28 cellular contexts compared by ENCODE assay signal in genomic region chr1:79037085-79037484, GRCh38. TPM values are rescaled to one million over a fixed set of nuclear protein-coding genes. Genes with fewer than 3 reads are reported as not detected.
"Had no signal": no experiment of that assay in that cellular context is flagged by ENCODE, and none has a peak within 500 bp of the region (broad histone marks: within the 10 kb centered on the region; RNA-seq: fewer than 3 reads in every experiment).

No MANE protein-coding gene starts in this region.

- H3K27ac ChIP-seq: brain microvascular endothelial cell, esophagus muscularis mucosa, foreskin keratinocyte, gastroesophageal sphincter, heart right ventricle, hepatocyte, VCaP had no signal

- H3K36me3 ChIP-seq: brain microvascular endothelial cell, esophagus muscularis mucosa, gastroesophageal sphincter, heart right ventricle had no signal

- H3K27me3 ChIP-seq: brain microvascular endothelial cell, esophagus muscularis mucosa, foreskin keratinocyte, gastroesophageal sphincter, heart right ventricle, hepatocyte had no signal

- H3K4me1 ChIP-seq: esophagus muscularis mucosa, gastroesophageal sphincter had no signal

- H3K4me3 ChIP-seq: esophagus muscularis mucosa, gastroesophageal sphincter, heart right ventricle, hepatocyte had no signal

- H3K4me2 ChIP-seq: hepatocyte had no signal

- H3K79me2 ChIP-seq: hepatocyte had no signal

- DNase-seq: activated CD4-positive, alpha-beta memory T cell treated with anti-CD3 and anti-CD28 coated beads, Interleukin-2, amount 10 ng/mL, durations not matched to agents 7 days and 5 days; activated CD4-positive, alpha-beta T cell treated with anti-CD3 and anti-CD28 coated beads for 1 hour; activated CD4-positive, alpha-beta T cell treated with anti-CD3 and anti-CD28 coated beads for 4 hours; activated CD4-positive, alpha-beta T cell treated with anti-CD3 and anti-CD28 coated beads, Interleukin-2, amount 10 ng/mL, durations not matched to agents 7 days and 5 days; activated CD4-positive, alpha-beta T cell treated with anti-CD3 and anti-CD28 coated beads, Interleukin-2, amount 50 U/mL, for 4 hours; activated CD8-positive, alpha-beta memory T cell treated with anti-CD3 and anti-CD28 coated beads, Interleukin-2, amount 50 U/mL, for 48 hours; activated gamma-delta T cell; activated naive CD4-positive, alpha-beta T cell treated with anti-CD3 and anti-CD28 coated beads, Interleukin-2, amount 50 U/mL, for 16 hours; activated naive CD4-positive, alpha-beta T cell treated with Interleukin-2 at 50 U/mL for 16 hours; activated T-cell treated with anti-CD3 and anti-CD28 coated beads for 4 hours; activated T-cell treated with anti-CD3 and anti-CD28 coated beads, Interleukin-2, amount 50 U/mL, for 24 hours; activated T-cell treated with anti-CD3 and anti-CD28 coated beads, Interleukin-2, amount 50 U/mL, for 72 hours; amniotic stem cell; anterior cingulate cortex; brain microvascular endothelial cell; caudate nucleus; cortex of kidney; dermis blood vessel endothelial cell; effector CD4-positive, alpha-beta T cell; effector memory CD8-positive, alpha-beta T cell; erythroblast; foreskin keratinocyte; heart right ventricle; T-helper 2 cell had no signal

RNA-seq across cellular contexts. Expression of gene ADGRL4, which starts 30.6 kb away (rescaled TPM):
- polyA plus RNA-seq: foreskin keratinocyte had no signal
